Comparison of ENCODE assay signal across 17 cellular contexts in the genomic region with DNA sequence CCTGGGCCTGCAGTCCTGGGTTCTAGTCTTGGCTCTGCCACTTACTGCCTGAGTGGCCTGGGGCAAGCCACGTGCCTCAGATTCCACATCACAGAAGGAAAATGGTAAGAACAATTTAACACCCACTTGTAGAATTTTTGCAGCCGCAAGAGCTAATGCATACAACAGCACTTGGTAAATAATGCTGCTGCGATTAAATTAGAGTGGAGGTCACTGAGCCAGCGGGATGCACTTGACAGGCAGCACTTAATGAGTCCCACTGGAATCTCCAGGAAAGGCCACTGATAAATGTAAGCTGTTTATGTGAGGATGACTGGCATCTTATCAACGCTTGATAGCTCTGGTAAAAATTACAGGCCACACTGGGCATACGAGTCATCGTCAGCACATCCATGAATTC. TPM values are rescaled to one million over a fixed set of nuclear protein-coding genes. Genes with fewer than 3 reads are reported as not detected.
DNase-seq lines count a peak whose midpoint lies in the region; ATAC-seq, FAIRE-seq and TF ChIP-seq lines count a peak whose summit lies in the region.
"Had no signal": no experiment of that assay in that cellular context is flagged by ENCODE, and none has a peak within 500 bp of the region (broad histone marks: within the 10 kb centered on the region; RNA-seq: fewer than 3 reads in every experiment).

No MANE protein-coding gene starts in this region.

- H3K36me3 ChIP-seq in HEK293 (ENCODE audit: control insufficient read depth in 2 of 2, insufficient read depth in 1 of 2, low read length in 2 of 2): peaks cover 0 to 44% of the 10 kb centered on the region in 2 experiments; a peak in 1 of 3 replicates
- peaks cover 8% of the 10 kb centered on the region for H3K36me3 ChIP-seq in mesendoderm (ENCODE audit: control insufficient read depth, insufficient read depth, low read length)
- H3K36me3 ChIP-seq in tibial artery: peaks cover 62 to 99% (median 95%) of the 10 kb centered on the region in 3 donors

- POLR2A ChIA-PET in A549 (lab: Yijun Ruan, JAX): no interaction called here
- POLR2A ChIA-PET in HEK293 (lab: Yijun Ruan, JAX): no interaction called here

- no peak for TF ChIP-seq CTCF in A549 (IDR thresholded peaks at IDR 0.05)
- no peak for TF ChIP-seq CTCF in HEK293 (tag by site-specific recombination; IDR thresholded peaks at IDR 0.05)
- no peak for TF ChIP-seq CTCF in tibial artery (IDR thresholded peaks at IDR 0.05)

- H4K8ac ChIP-seq in mesendoderm (ENCODE audit: low read depth, low read length): no peak overlapping the region

- no peak for TF ChIP-seq POLR2A in A549 (IDR thresholded peaks at IDR 0.05; ENCODE audit: low read length)

- H3K27ac ChIP-seq in A549 (no peak overlapping the region), HEK293 (ENCODE audit: extremely low read depth, low read depth, low read length) (no peak overlapping the region), mesendoderm (ENCODE audit: low read depth, low read length) (no peak overlapping the region), tibial artery (no peak overlapping the region)
- H3K27ac ChIP-seq: C4-2B, SJSA1 had no signal

- no peak for TF ChIP-seq EP300 in A549 (IDR thresholded peaks at IDR 0.05)

- no peak for TF ChIP-seq RAD21 in A549 (conservative IDR thresholded peaks at IDR 0.05 in 1 of 2, IDR thresholded peaks at IDR 0.05 in 1 of 2)

- no peak overlapping the region for H2BK120ac ChIP-seq in mesendoderm (ENCODE audit: low read depth, low read length)

- no peak overlapping the region for H3K18ac ChIP-seq in mesendoderm (ENCODE audit: low read length)

- no peak overlapping the region for H3K4me2 ChIP-seq in A549
- no peak overlapping the region for H3K4me2 ChIP-seq in mesendoderm (ENCODE audit: low read length)
- H3K4me2 ChIP-seq: GM23338 had no signal

- no peaks in the 10 kb centered on the region for H3K27me3 ChIP-seq in mesendoderm (ENCODE audit: insufficient read depth, low read length, poor library complexity)
- H3K27me3 ChIP-seq in tibial artery: no peaks in the 10 kb centered on the region
- H3K27me3 ChIP-seq: SJSA1 had no signal

- H3K4me3 ChIP-seq in A549 (no peak overlapping the region), HEK293 (ENCODE audit: low read depth, low read length) (no peak overlapping the region), mesendoderm (ENCODE audit: low read length) (no peak overlapping the region), tibial artery (no peak overlapping the region)
- H3K4me3 ChIP-seq: GM23338, K562, SJSA1 had no signal

- no peak overlapping the region for H3K4ac ChIP-seq in mesendoderm (ENCODE audit: low read depth, low read length)

- ATAC-seq in A549 (no peak), GM21717 (IDR thresholded peaks at IDR 0.05; ENCODE audit: unreplicated experiment) (no peak)
- ATAC-seq: GM23338, HCT116, K562 had no signal

- H3K79me1 ChIP-seq in mesendoderm (ENCODE audit: low read length): no peaks in the 10 kb centered on the region

- H3K56ac ChIP-seq in mesendoderm (ENCODE audit: low read length): no peak overlapping the region

- intact Hi-C loops in tibial artery (cut with DNase I; ENCODE audit: low total_unique reads): no loop called here

- H2BK5ac ChIP-seq in mesendoderm (ENCODE audit: low read length): no peak overlapping the region

- CTCF ChIA-PET in A549 (lab: Yijun Ruan, JAX): interaction anchor here (1.6 kb wide), 1 partner anchor 109 kb away, joined by 5 read pairs; no protein-coding TSS in a partner anchor
- CTCF ChIA-PET in HEK293 (lab: Yijun Ruan, JAX): interaction anchor here (0.8 kb wide), 1 partner anchor 12 kb away, joined by 3 read pairs; no protein-coding TSS in a partner anchor

- H3K79me2 ChIP-seq in mesendoderm (ENCODE audit: control insufficient read depth, insufficient read depth, low read length): no peaks in the 10 kb centered on the region

- H3K9ac ChIP-seq in mesendoderm (ENCODE audit: low read length): no peak overlapping the region

- no peak overlapping the region for H3K23ac ChIP-seq in mesendoderm (ENCODE audit: low read length)

- H2BK15ac ChIP-seq in mesendoderm (replicated peaks; ENCODE audit: low read depth): no peak overlapping the region

- no peak for DNase-seq in A549 (ENCODE audit: low read depth in 1 of 2, low spot score in 1 of 2)
- DNase-seq in amniotic epithelial cell (ENCODE audit: low read depth): peak; percentile 49
- peak; percentile 10 for DNase-seq in mesendoderm
- DNase-seq in tibial artery: no peak
- DNase-seq in AG08395 (ENCODE audit: low spot score): no peak
- DNase-seq: DMS153, NCI-H2081 treated with DMSO at 0.1 percent for 48 hours, NCI-H345, NCI-H774 had no signal

- WGBS in A549 (ENCODE audit: missing lambda C conversion rate): 94% methylated on average over 7 of the region's 7 CpGs
- WGBS in mesendoderm (ENCODE audit: extremely low coverage, insufficient coverage, low lambda C conversion rate): no CpG with 5 or more reads among the region's 7 CpGs

- no peak for FAIRE-seq in A549 (lab: Jason Lieb, UNC)
- FAIRE-seq: A204.1, K562 had no signal

- H4K5ac ChIP-seq in mesendoderm (ENCODE audit: low read length): no peak overlapping the region

- no peak overlapping the region for H2AK5ac ChIP-seq in mesendoderm (ENCODE audit: low read length)

- H3K9me3 ChIP-seq in A549: no peaks in the 10 kb centered on the region
- no peaks in the 10 kb centered on the region for H3K9me3 ChIP-seq in HEK293 (ENCODE audit: control insufficient read depth, insufficient read depth, low read depth, low read length)
- H3K9me3 ChIP-seq in tibial artery: no peaks in the 10 kb centered on the region
- H3K9me3 ChIP-seq: SJSA1 had no signal

- H3K4me1 ChIP-seq in A549 (no peaks in the 10 kb centered on the region), HEK293 (ENCODE audit: control insufficient read depth, insufficient read depth, low read length) (no peaks in the 10 kb centered on the region; the same call in 1 of the 2 replicates), mesendoderm (ENCODE audit: control insufficient read depth, low read depth, low read length) (no peaks in the 10 kb centered on the region), tibial artery (no peaks in the 10 kb centered on the region)
- H3K4me1 ChIP-seq: SJSA1 had no signal

TF ChIP-seq in A549, 52 proteins besides CTCF, POLR2A, EP300 and RAD21:
- TF ChIP-seq NFE2L2 (conservative IDR thresholded peaks at IDR 0.05; ENCODE audit: low read length) (peak; percentile 48; the same call in 1 of the 2 replicates), CBX8 (IDR thresholded peaks at IDR 0.05) (no peak)

TF ChIP-seq in HEK293, 187 proteins besides CTCF, POLR2A, EP300 and RAD21 (continues in another document):
- TF ChIP-seq ZNF513 (tag by site-specific recombination; IDR thresholded peaks at IDR 0.05) (0 out of 2 replicates have a peak, but pooled peaks have one; percentile 52), PRDM6 (tag by site-specific recombination; IDR thresholded peaks at IDR 0.05) (peak; percentile 83; the same call in 1 of the 2 replicates), SP7 (tag by site-specific recombination; IDR thresholded peaks at IDR 0.05) (peak; percentile 62), ZNF391 (tag by site-specific recombination; IDR thresholded peaks at IDR 0.05; ENCODE audit: borderline replicate concordance, low read depth) (no peak), GFI1B (tag by site-specific recombination; IDR thresholded peaks at IDR 0.05) (no peak), SP3 (tag by site-specific recombination; IDR thresholded peaks at IDR 0.05) (no peak), ZNF202 (tag by site-specific recombination; IDR thresholded peaks at IDR 0.05; ENCODE audit: borderline replicate concordance) (no peak), ZNF350 (tag by site-specific recombination; IDR thresholded peaks at IDR 0.05) (no peak), ZNF645 (tag by site-specific recombination; IDR thresholded peaks at IDR 0.05) (no peak), ZNF24 (tag by site-specific recombination; IDR thresholded peaks at IDR 0.05) (0 out of 2 replicates have a peak, but pooled peaks have one; percentile 29)

RNA-seq across cellular contexts. Expression of gene UBTD2, which starts 59.3 kb away (rescaled TPM):
- polyA plus RNA-seq in A549 (2011; rRNA removed) (20.9 and 22.8 TPM in 2 replicates), A549 (2017; fragmentation: RNase III; extraction: RNeasy Plus Mini Kit Qiagen cat#74134 plus additional on column Dnase treatment) (15.0 to 18.0 TPM (median 16.4 TPM) in 3 replicates)
- 6.6 and 8.1 TPM in 2 replicates for polyA plus RNA-seq in A549 (2012; cell fraction: cytosol; rRNA removed)
- 2.1 and 3.4 TPM in 2 replicates for polyA plus RNA-seq in A549 (2012; cell fraction: nucleus; rRNA removed)
- 11.1 and 11.8 TPM in 2 replicates for polyA minus RNA-seq in A549 (2011; rRNA and poly(A)+ RNA removed)
- polyA plus RNA-seq in mesendoderm (2013, experiment 1 of 2): 23.9 TPM
- 24.4 TPM for polyA plus RNA-seq in mesendoderm (2013, experiment 2 of 2)

Comparison
In these comparisons a context has a peak if more than half of its experiments do, and no peak if none do; other contexts are left out.
1. DNase-seq: peak in amniotic epithelial cell (single experiment) and mesendoderm (single experiment); none in A549 (0 of 2), tibial artery (0 of 2) and AG08395 (single experiment).